Comparison of ENCODE assay signal across 1 cellular context in the genomic region with DNA sequence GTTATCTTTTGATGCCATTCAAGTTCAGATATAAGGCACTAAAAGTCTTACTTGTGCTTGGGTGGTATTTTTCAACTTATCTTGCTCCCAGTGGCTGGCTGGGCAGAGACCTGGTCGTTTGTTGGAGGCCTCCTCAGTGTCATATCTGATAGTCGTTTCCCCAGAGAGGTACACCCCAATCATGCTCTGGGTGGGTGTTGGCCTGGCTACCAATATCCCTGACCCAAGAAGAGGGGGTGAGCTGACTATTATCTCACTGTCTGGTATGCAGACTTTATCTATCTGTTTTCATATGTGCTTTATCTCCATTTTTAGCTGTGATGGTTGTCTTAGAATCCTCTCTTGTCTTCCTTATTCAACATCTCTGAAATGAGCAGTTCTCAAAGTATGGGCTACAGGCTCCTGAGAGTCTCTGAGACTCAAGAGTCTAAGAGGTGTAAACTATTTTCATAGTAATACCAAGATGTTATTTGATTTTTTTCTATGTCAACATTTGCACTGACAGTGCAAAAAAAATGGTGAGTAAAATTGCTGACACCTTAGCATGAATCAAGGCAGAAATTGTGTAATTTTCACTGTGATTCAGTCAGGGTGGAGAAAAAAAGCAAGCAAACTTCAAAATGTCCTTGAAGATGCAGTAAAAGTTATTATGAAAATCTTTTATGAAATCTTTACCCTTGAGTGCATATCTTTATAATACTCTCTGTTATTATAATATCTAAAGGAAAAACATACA.
TF ChIP-seq lines count a peak whose summit lies in the region.

No MANE protein-coding gene starts in this region.

TF ChIP-seq in A549, 52 proteins besides CTCF, POLR2A, EP300 and RAD21 (continued from another document):
- TF ChIP-seq SREBF2 (IDR thresholded peaks at IDR 0.05) (no peak), FOSL2 (IDR thresholded peaks at IDR 0.05) (no peak), FOSL2 (CRISPR knock-in tag; IDR thresholded peaks at IDR 0.05) (0 out of 2 replicates have a peak, but pooled peaks have one; percentile 12)
